In the genomic region with DNA sequence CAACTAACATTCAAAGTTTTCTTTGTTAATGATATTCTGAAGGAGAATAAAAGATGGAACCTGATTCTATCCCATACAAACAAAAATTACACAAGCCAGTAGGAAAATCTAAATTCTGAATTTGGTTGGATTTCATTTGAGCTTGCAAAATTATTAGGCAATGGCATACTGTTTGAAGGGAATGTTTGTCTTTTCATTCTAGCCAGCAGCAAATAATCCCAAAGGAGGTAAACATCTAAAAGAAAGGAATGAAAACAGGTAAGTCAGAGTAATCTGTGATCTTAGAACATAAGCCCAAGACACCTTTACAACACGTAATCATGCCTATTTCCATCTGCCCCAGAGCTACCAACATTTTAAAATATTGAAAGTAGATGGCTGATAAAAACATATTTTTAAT, we compare ENCODE assay signal across 15 cellular contexts.
"Had no signal": no experiment of that assay in that cellular context is flagged by ENCODE, and none has a peak within 500 bp of the region (broad histone marks: within the 10 kb centered on the region; RNA-seq: fewer than 3 reads in every experiment).

No MANE protein-coding gene starts in this region.

- H3K4me3 Mint-ChIP-seq: naive thymus-derived CD4-positive, alpha-beta T cell; stimulated activated memory B cell treated with anti-CD40 and anti-IgM and Interleukin-4, amounts not matched to agents 10 μg/mL and 1 μg/mL and 100 μg/mL, for 72 hours had no signal

- H3K27ac Mint-ChIP-seq: activated naive CD4-positive, alpha-beta T cell treated with anti-CD3 and anti-CD28 coated beads, Interleukin-2, amount 50 U/mL, for 72 hours; naive thymus-derived CD4-positive, alpha-beta T cell; stimulated activated memory B cell treated with anti-CD40 and anti-IgM and Interleukin-4, amounts not matched to agents 10 μg/mL and 1 μg/mL and 100 μg/mL, for 72 hours had no signal

- H3K36me3 Mint-ChIP-seq: activated naive CD4-positive, alpha-beta T cell treated with anti-CD3 and anti-CD28 coated beads, Interleukin-2, amount 50 U/mL, for 72 hours; naive thymus-derived CD4-positive, alpha-beta T cell; stimulated activated memory B cell treated with anti-CD40 and anti-IgM and Interleukin-4, amounts not matched to agents 10 μg/mL and 1 μg/mL and 100 μg/mL, for 72 hours had no signal

- H3K4me1 ChIP-seq: right atrium auricular region had no signal

- H3K27me3 Mint-ChIP-seq: stimulated activated memory B cell treated with anti-CD40 and anti-IgM and Interleukin-4, amounts not matched to agents 10 μg/mL and 1 μg/mL and 100 μg/mL, for 72 hours had no signal

- H3K9me3 ChIP-seq: ovary, right atrium auricular region had no signal

- H3K27me3 ChIP-seq: heart left ventricle, ovary, right atrium auricular region had no signal

- H3K27ac ChIP-seq: ovary, right atrium auricular region had no signal

- FAIRE-seq: bronchial epithelial cell, endothelial cell of umbilical vein, frontal cortex had no signal

- H3K4me3 ChIP-seq: heart left ventricle, ovary, right atrium auricular region had no signal

- ATAC-seq: activated CD4-positive, CD25-positive, alpha-beta regulatory T cell treated with anti-CD3 and anti-CD28 coated beads, Interleukin-2, amount 50 U/mL, for 24 hours; activated naive CD4-positive, alpha-beta T cell treated with anti-CD3 and anti-CD28 coated beads, Interleukin-2, amount 50 U/mL, for 72 hours; heart left ventricle; left ventricle myocardium superior; naive thymus-derived CD4-positive, alpha-beta T cell; stimulated activated memory B cell treated with anti-CD40 and anti-IgM and Interleukin-4, amounts not matched to agents 10 μg/mL and 1 μg/mL and 100 μg/mL, for 72 hours had no signal

- H3K36me3 ChIP-seq: heart left ventricle, ovary, right atrium auricular region had no signal

- DNase-seq: effector CD4-positive, alpha-beta T cell; heart left ventricle; islet precursor cell; left ventricle myocardium superior; midbrain; naive thymus-derived CD4-positive, alpha-beta T cell; ovary; SHP77 treated with DMSO at 0.1 percent for 48 hours had no signal

- H3K4me1 Mint-ChIP-seq: naive thymus-derived CD4-positive, alpha-beta T cell; stimulated activated memory B cell treated with anti-CD40 and anti-IgM and Interleukin-4, amounts not matched to agents 10 μg/mL and 1 μg/mL and 100 μg/mL, for 72 hours had no signal

- H3K9me3 Mint-ChIP-seq: activated naive CD4-positive, alpha-beta T cell treated with anti-CD3 and anti-CD28 coated beads, Interleukin-2, amount 50 U/mL, for 72 hours; naive thymus-derived CD4-positive, alpha-beta T cell; stimulated activated memory B cell treated with anti-CD40 and anti-IgM and Interleukin-4, amounts not matched to agents 10 μg/mL and 1 μg/mL and 100 μg/mL, for 72 hours had no signal
